ENCODE assay signal across 1 cellular context in genomic region chr16:57840833-57841232, GRCh38.
TF ChIP-seq lines count a peak whose summit lies in the region.

No MANE protein-coding gene starts in this region.

TF ChIP-seq in HepG2, 621 proteins besides CTCF, POLR2A, EP300 and RAD21 (continued from another document and continues in another):
- TF ChIP-seq, protein P1, sequence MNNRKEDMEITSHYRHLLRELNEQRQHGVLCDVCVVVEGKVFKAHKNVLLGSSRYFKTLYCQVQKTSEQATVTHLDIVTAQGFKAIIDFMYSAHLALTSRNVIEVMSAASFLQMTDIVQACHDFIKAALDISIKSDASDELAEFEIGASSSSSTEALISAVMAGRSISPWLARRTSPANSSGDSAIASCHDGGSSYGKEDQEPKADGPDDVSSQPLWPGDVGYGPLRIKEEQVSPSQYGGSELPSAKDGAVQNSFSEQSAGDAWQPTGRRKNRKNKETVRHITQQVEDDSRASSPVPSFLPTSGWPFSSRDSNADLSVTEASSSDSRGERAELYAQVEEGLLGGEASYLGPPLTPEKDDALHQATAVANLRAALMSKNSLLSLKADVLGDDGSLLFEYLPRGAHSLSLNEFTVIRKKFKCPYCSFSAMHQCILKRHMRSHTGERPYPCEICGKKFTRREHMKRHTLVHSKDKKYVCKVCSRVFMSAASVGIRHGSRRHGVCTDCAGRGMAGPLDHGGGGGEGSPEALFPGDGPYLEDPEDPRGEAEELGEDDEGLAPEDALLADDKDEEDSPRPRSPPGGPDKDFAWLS (CRISPR knock-in tag; IDR thresholded peaks at IDR 0.05; ENCODE audit: borderline replicate concordance), result no peak
- TF ChIP-seq ZNF709 (CRISPR knock-in tag; IDR thresholded peaks at IDR 0.05) (no peak), HNRNPLL (IDR thresholded peaks at IDR 0.05; ENCODE audit: low read depth, low read length, poor library complexity, severe bottlenecking) (no peak), ZNF235 (CRISPR knock-in tag; IDR thresholded peaks at IDR 0.05; ENCODE audit: borderline replicate concordance) (no peak), PITX1 (CRISPR knock-in tag; IDR thresholded peaks at IDR 0.05) (peak; percentile 55), ZNF414 (CRISPR knock-in tag; IDR thresholded peaks at IDR 0.05) (peak; percentile 85), SNAPC4 (CRISPR knock-in tag; IDR thresholded peaks at IDR 0.05) (no peak), GMEB2 (CRISPR knock-in tag; IDR thresholded peaks at IDR 0.05; ENCODE audit: low read depth) (no peak), TBX2 (CRISPR knock-in tag; IDR thresholded peaks at IDR 0.05; ENCODE audit: borderline replicate concordance) (peak; percentile 91), GZF1 (CRISPR knock-in tag; IDR thresholded peaks at IDR 0.05) (no peak), DBP (CRISPR knock-in tag; IDR thresholded peaks at IDR 0.05; ENCODE audit: not compliant biosample characterization) (no peak), SMAD9 (CRISPR knock-in tag; IDR thresholded peaks at IDR 0.05) (no peak), REL (CRISPR knock-in tag; conservative IDR thresholded peaks at IDR 0.05) (no peak), FOXO4 (CRISPR knock-in tag; conservative IDR thresholded peaks at IDR 0.05) (peak; percentile 91; the same call in 1 of the 2 replicates), ZNF44 (CRISPR knock-in tag; IDR thresholded peaks at IDR 0.05) (no peak), HMGXB3 (CRISPR knock-in tag; IDR thresholded peaks at IDR 0.05; ENCODE audit: borderline replicate concordance) (no peak)
- TF ChIP-seq, protein P2, sequence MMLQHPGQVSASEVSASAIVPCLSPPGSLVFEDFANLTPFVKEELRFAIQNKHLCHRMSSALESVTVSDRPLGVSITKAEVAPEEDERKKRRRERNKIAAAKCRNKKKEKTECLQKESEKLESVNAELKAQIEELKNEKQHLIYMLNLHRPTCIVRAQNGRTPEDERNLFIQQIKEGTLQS (CRISPR knock-in tag; IDR thresholded peaks at IDR 0.05), result no peak
- TF ChIP-seq, protein P3, sequence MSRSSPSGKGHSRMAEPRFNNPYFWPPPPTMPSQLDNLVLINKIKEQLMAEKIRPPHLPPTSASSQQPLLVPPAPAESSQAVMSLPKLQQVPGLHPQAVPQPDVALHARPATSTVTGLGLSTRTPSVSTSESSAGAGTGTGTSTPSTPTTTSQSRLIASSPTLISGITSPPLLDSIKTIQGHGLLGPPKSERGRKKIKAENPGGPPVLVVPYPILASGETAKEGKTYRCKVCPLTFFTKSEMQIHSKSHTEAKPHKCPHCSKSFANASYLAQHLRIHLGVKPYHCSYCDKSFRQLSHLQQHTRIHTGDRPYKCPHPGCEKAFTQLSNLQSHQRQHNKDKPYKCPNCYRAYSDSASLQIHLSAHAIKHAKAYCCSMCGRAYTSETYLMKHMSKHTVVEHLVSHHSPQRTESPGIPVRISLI (CRISPR knock-in tag; IDR thresholded peaks at IDR 0.05; ENCODE audit: borderline replicate concordance), result no peak
- TF ChIP-seq, protein P4, sequence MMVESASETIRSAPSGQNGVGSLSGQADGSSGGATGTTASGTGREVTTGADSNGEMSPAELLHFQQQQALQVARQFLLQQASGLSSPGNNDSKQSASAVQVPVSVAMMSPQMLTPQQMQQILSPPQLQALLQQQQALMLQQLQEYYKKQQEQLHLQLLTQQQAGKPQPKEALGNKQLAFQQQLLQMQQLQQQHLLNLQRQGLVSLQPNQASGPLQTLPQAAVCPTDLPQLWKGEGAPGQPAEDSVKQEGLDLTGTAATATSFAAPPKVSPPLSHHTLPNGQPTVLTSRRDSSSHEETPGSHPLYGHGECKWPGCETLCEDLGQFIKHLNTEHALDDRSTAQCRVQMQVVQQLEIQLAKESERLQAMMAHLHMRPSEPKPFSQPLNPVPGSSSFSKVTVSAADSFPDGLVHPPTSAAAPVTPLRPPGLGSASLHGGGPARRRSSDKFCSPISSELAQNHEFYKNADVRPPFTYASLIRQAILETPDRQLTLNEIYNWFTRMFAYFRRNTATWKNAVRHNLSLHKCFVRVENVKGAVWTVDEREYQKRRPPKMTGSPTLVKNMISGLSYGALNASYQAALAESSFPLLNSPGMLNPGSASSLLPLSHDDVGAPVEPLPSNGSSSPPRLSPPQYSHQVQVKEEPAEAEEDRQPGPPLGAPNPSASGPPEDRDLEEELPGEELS (CRISPR knock-in tag; IDR thresholded peaks at IDR 0.05), result peak; percentile 88
- TF ChIP-seq, protein P5, sequence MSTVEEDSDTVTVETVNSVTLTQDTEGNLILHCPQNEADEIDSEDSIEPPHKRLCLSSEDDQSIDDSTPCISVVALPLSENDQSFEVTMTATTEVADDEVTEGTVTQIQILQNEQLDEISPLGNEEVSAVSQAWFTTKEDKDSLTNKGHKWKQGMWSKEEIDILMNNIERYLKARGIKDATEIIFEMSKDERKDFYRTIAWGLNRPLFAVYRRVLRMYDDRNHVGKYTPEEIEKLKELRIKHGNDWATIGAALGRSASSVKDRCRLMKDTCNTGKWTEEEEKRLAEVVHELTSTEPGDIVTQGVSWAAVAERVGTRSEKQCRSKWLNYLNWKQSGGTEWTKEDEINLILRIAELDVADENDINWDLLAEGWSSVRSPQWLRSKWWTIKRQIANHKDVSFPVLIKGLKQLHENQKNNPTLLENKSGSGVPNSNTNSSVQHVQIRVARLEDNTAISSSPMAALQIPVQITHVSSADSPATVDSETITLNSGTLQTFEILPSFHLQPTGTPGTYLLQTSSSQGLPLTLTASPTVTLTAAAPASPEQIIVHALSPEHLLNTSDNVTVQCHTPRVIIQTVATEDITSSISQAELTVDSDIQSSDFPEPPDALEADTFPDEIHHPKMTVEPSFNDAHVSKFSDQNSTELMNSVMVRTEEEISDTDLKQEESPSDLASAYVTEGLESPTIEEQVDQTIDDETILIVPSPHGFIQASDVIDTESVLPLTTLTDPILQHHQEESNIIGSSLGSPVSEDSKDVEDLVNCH (CRISPR knock-in tag; IDR thresholded peaks at IDR 0.05), result no peak
- TF ChIP-seq, protein P6, sequence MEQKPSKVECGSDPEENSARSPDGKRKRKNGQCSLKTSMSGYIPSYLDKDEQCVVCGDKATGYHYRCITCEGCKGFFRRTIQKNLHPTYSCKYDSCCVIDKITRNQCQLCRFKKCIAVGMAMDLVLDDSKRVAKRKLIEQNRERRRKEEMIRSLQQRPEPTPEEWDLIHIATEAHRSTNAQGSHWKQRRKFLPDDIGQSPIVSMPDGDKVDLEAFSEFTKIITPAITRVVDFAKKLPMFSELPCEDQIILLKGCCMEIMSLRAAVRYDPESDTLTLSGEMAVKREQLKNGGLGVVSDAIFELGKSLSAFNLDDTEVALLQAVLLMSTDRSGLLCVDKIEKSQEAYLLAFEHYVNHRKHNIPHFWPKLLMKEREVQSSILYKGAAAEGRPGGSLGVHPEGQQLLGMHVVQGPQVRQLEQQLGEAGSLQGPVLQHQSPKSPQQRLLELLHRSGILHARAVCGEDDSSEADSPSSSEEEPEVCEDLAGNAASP (CRISPR knock-in tag; IDR thresholded peaks at IDR 0.05; ENCODE audit: borderline replicate concordance), result peak; percentile 70; the same call in 1 of the 2 replicates
- TF ChIP-seq, protein P7, sequence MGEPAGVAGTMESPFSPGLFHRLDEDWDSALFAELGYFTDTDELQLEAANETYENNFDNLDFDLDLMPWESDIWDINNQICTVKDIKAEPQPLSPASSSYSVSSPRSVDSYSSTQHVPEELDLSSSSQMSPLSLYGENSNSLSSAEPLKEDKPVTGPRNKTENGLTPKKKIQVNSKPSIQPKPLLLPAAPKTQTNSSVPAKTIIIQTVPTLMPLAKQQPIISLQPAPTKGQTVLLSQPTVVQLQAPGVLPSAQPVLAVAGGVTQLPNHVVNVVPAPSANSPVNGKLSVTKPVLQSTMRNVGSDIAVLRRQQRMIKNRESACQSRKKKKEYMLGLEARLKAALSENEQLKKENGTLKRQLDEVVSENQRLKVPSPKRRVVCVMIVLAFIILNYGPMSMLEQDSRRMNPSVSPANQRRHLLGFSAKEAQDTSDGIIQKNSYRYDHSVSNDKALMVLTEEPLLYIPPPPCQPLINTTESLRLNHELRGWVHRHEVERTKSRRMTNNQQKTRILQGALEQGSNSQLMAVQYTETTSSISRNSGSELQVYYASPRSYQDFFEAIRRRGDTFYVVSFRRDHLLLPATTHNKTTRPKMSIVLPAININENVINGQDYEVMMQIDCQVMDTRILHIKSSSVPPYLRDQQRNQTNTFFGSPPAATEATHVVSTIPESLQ (CRISPR knock-in tag; conservative IDR thresholded peaks at IDR 0.05), result no peak
